Comparison of ENCODE assay signal across 10 cellular contexts in the genomic region with DNA sequence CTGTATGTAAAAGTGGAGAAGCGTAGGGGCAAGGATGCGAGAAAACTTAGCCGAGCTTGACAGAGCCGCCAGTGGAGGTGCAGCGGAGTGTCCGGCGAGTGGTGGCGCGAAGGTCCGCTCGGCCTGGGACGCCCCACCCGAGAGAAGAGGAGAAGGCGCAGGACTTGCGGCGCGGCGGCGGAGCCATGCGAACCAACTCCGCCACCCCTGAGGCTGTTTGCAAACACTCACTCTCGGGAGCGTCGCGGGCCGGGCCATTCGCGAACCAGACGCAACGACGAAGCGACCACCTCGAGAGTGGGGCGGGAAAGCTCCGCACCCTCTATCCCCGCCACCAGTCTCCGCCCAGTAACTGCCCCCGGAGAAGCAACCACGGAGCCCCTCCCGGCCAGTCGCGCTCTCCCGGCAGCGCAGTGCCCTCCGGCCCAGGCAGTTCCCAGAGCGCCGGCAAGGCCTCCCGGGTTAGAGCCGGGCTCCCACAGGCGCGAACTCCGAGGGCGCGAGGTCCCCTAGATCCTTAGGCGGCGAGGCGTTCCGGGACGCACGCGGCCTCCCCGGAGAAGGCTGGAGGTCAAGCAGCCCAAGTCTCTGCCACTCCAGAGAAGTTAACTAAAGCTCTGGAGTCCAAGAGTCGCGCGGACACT. TPM values are rescaled to one million over a fixed set of nuclear protein-coding genes. Genes with fewer than 3 reads are reported as not detected.
A peak's percentile ranks its signal among the peaks of the same experiment; 100 is the strongest.
DNase-seq lines count a peak whose midpoint lies in the region; ATAC-seq, FAIRE-seq and TF ChIP-seq lines count a peak whose summit lies in the region.
"Had no signal": no experiment of that assay in that cellular context is flagged by ENCODE, and none has a peak within 500 bp of the region (broad histone marks: within the 10 kb centered on the region; RNA-seq: fewer than 3 reads in every experiment).

No MANE protein-coding gene starts in this region.

- no peak overlapping the region for H3K14ac ChIP-seq in H1 (ENCODE audit: insufficient read length)

- H4K91ac ChIP-seq in H1 (replicated peaks; ENCODE audit: insufficient read length, low read length): no peak overlapping the region

- intact Hi-C loops in left lung (cut with DNase I): no loop called here
- intact Hi-C loops in stomach (cut with DNase I; ENCODE audit: low total_unique reads): no loop called here

- peaks cover 27% of the 10 kb centered on the region for H3K23me2 ChIP-seq in H1 (ENCODE audit: low read depth, low read length)

- TF ChIP-seq POLR2A in H1 (IDR thresholded peaks at IDR 0.05; ENCODE audit: control extremely low read depth in 1 of 2, low read depth in 2 of 2, low read length in 2 of 2): no peak
- TF ChIP-seq POLR2A in stomach (IDR thresholded peaks at IDR 0.05): no peak

- peak overlapping the region; percentile 63 to 92 for H3K4me2 ChIP-seq in H1 (ENCODE audit: insufficient read depth in 1 of 2, low read depth in 2 of 2, low read length in 2 of 2)

- POLR2A ChIA-PET in H1 (lab: Charles Lee; ENCODE audit: partially characterized antibody): interaction anchor here (0.6 to 2.3 kb wide), 5 partner anchors 9 to 210 kb away, joined by 3 to 11 read pairs (median 4); no protein-coding TSS in a partner anchor

- H3K4me3 ChIP-seq in H1 (ENCODE audit: extremely low read depth in 1 of 4, insufficient read depth in 2 of 4, low read depth in 3 of 4, low read length in 4 of 4) (peak overlapping the region; percentile 46 to 69 (median 60)), left lung (peak overlapping the region in 1 of 2 donors; percentile 16), stomach (peak overlapping the region; percentile 35 to 39 (median 36))

- H4K20me1 ChIP-seq in H1 (replicated peaks in 1 of 2; ENCODE audit: control insufficient read depth in 1 of 2, insufficient read depth in 2 of 2, low read length in 2 of 2): peaks cover 14 to 20% of the 10 kb centered on the region in 2 experiments

- no peak overlapping the region for H3K27ac ChIP-seq in H1 (ENCODE audit: low read depth, low read length)
- H3K27ac ChIP-seq in left lung: no peak overlapping the region
- peak overlapping the region in 3 of 5 donors; percentile 6 to 68 (median 36) for H3K27ac ChIP-seq in stomach

- no peak overlapping the region for H4K5ac ChIP-seq in H1 (ENCODE audit: insufficient read length, low read depth, low read length)

- peak overlapping the region in 2 of 4 experiments; percentile 5 to 13; a peak in 2 of 7 replicates for H3K9ac ChIP-seq in H1 (replicated peaks in 1 of 4; ENCODE audit: extremely low read depth in 1 of 4, low read depth in 3 of 4, low read length in 3 of 4)

- 1% methylated on average over 61 of the region's 65 CpGs; no CpG with 5 or more reads in 1 of the 2 experiments for WGBS in H1 (ENCODE audit: extremely low coverage in 1 of 2, insufficient coverage in 1 of 2, insufficient read length in 1 of 2, insufficient replicate concordance in 2 of 2, low coverage in 1 of 2, low lambda C conversion rate in 2 of 2, missing lambda C conversion rate in 1 of 2), 2 experiments
- 49 to 63% (median 51%) methylated on average over 40 to 65 of the region's 65 CpGs for WGBS in stomach, 5 donors

- no peak overlapping the region for H2AK5ac ChIP-seq in H1 (ENCODE audit: low read depth, low read length)

- no peaks in the 10 kb centered on the region for H3K9me3 ChIP-seq in H1 (ENCODE audit: insufficient read depth in 2 of 2, low read depth in 1 of 2, low read length in 1 of 2)
- H3K9me3 ChIP-seq in left lung: peaks cover 0 to 18% of the 10 kb centered on the region in 2 donors
- peaks cover 0 to 12% (median 4%) of the 10 kb centered on the region in 4 donors for H3K9me3 ChIP-seq in stomach

- no peak overlapping the region for H3K4ac ChIP-seq in H1 (replicated peaks; ENCODE audit: insufficient read length, low read depth, low read length)

- TF ChIP-seq CTCF in H1 (IDR thresholded peaks at IDR 0.05; ENCODE audit: control extremely low read depth in 1 of 3, insufficient read depth in 1 of 3, low read depth in 1 of 3, low read length in 3 of 3) (no peak), left lung (IDR thresholded peaks at IDR 0.05) (no peak), stomach (IDR thresholded peaks at IDR 0.05) (no peak)

- no peak overlapping the region for H3K18ac ChIP-seq in H1 (ENCODE audit: extremely low read depth, low read length)

- CTCF ChIA-PET in H1 (lab: Charles Lee; ENCODE audit: partially characterized antibody): interaction anchor here (0.6 to 1.3 kb wide), 3 partner anchors 11 to 281 kb away, joined by 3 to 4 read pairs (median 4); no protein-coding TSS in a partner anchor

- TF ChIP-seq EP300 in H1 (IDR thresholded peaks at IDR 0.05; ENCODE audit: borderline replicate concordance in 1 of 2, low read depth in 2 of 2, low read length in 2 of 2) (no peak), stomach (IDR thresholded peaks at IDR 0.05) (no peak)

- no peak overlapping the region for H2AFZ ChIP-seq in H1 (ENCODE audit: low read length)

- no peaks in the 10 kb centered on the region; the same call in 1 of the 2 replicates for H3K79me1 ChIP-seq in H1 (ENCODE audit: low read depth, low read length)

- FAIRE-seq in H1 (lab: Jason Lieb, UNC): no peak

- no peak overlapping the region for H2BK20ac ChIP-seq in H1 (ENCODE audit: low read length)

- no peak overlapping the region for H2BK5ac ChIP-seq in H1 (ENCODE audit: low read depth, low read length)

- no peak overlapping the region for H2BK12ac ChIP-seq in H1 (ENCODE audit: low read depth, low read length)

- TF ChIP-seq RAD21 in H1 (IDR thresholded peaks at IDR 0.05 in 1 of 2, conservative IDR thresholded peaks at IDR 0.05 in 1 of 2; ENCODE audit: low read depth in 2 of 2, low read length in 2 of 2): no peak; a peak in 1 of 4 replicates

- H2BK15ac ChIP-seq in H1 (ENCODE audit: low read length): no peak overlapping the region

- peak; percentile 35 for ATAC-seq in left lung
- no peak for ATAC-seq in HG03469 (IDR thresholded peaks at IDR 0.05; ENCODE audit: unreplicated experiment)

- H3K79me2 ChIP-seq in H1 (ENCODE audit: control insufficient read depth in 1 of 2, insufficient read depth in 2 of 2, low read length in 2 of 2): no peaks in the 10 kb centered on the region

- H3K4me1 ChIP-seq in H1 (replicated peaks in 1 of 4; ENCODE audit: control insufficient read depth in 3 of 4, insufficient read depth in 4 of 4, low read length in 3 of 4) (peaks cover 6 to 15% (median 8%) of the 10 kb centered on the region in 4 experiments; a peak in 5 of 7 replicates), left lung (no peaks in the 10 kb centered on the region), stomach (peaks cover 0 to 13% (median 6%) of the 10 kb centered on the region in 4 donors)

- no peak overlapping the region for H3K23ac ChIP-seq in H1 (ENCODE audit: insufficient read length)

- no peak overlapping the region for H4K8ac ChIP-seq in H1 (ENCODE audit: extremely low read depth, insufficient read depth, low read length)

- H3K56ac ChIP-seq in H1 (replicated peaks; ENCODE audit: insufficient read length, low read depth, low read length): no peak overlapping the region

- DNase-seq in HK-2 (ENCODE audit: unreplicated experiment) (peak; percentile 69), H1 (ENCODE audit: low read depth in 1 of 2, low spot score in 2 of 2) (peak in 1 of 2 experiments; percentile 72), left lung (peak in 1 of 2 donors; percentile 78), stomach (no peak), NCI-H1694 (lab: John Stamatoyannopoulos, UW) (no peak), DMS114 treated with DMSO at 0.1 percent for 48 hours (lab: John Stamatoyannopoulos, UW; ENCODE audit: unreplicated experiment) (no peak)
- no peak for DNase-seq in activated T-cell treated with anti-CD3 and anti-CD28 coated beads, Interleukin-2, amount 50 U/mL, for 1 hour
- DNase-seq: activated CD8-positive, alpha-beta memory T cell treated with anti-CD3 and anti-CD28 coated beads for 24 hours had no signal

- H3K36me3 ChIP-seq in H1 (ENCODE audit: control insufficient read depth in 2 of 4, insufficient read depth in 4 of 4, low read length in 3 of 4) (no peaks in the 10 kb centered on the region), left lung (peaks cover 0 to 17% of the 10 kb centered on the region in 2 donors), stomach (peaks cover 7 to 18% (median 16%) of the 10 kb centered on the region in 4 donors)

- no peak overlapping the region for H2BK120ac ChIP-seq in H1 (replicated peaks; ENCODE audit: low read depth, low read length)

- H3K27me3 ChIP-seq in H1 (replicated peaks in 1 of 4; ENCODE audit: control insufficient read depth in 3 of 4, extremely low read depth in 1 of 4, insufficient read depth in 3 of 4, low read length in 3 of 4) (peaks cover 2 to 48% (median 34%) of the 10 kb centered on the region in 4 experiments; a peak in 6 of 7 replicates), left lung (no peaks in the 10 kb centered on the region), stomach (no peaks in the 10 kb centered on the region)

TF ChIP-seq in H1, 55 proteins besides CTCF, POLR2A, EP300 and RAD21 (continues in another document):
- TF ChIP-seq BRCA1 (IDR thresholded peaks at IDR 0.05; ENCODE audit: low read depth, low read length): no peak
- TF ChIP-seq POU5F1 (IDR thresholded peaks at IDR 0.05; ENCODE audit: low read depth, low read length): no peak
- TF ChIP-seq SP2 (IDR thresholded peaks at IDR 0.05; ENCODE audit: low read length): no peak
- TF ChIP-seq CREB1 (IDR thresholded peaks at IDR 0.05): no peak
- TF ChIP-seq NRF1 (IDR thresholded peaks at IDR 0.05; ENCODE audit: low read depth, low read length): no peak
- no peak for TF ChIP-seq CBX5 (IDR thresholded peaks at IDR 0.05; ENCODE audit: low read depth, low read length)
- no peak for TF ChIP-seq JUND (IDR thresholded peaks at IDR 0.05; ENCODE audit: low read length)
- TF ChIP-seq SRF (IDR thresholded peaks at IDR 0.05; ENCODE audit: low read depth, low read length): no peak
- peak; percentile 37 for TF ChIP-seq SAP30 (IDR thresholded peaks at IDR 0.05; ENCODE audit: insufficient read depth, insufficient replicate concordance, low read length)
- TF ChIP-seq CHD1 (IDR thresholded peaks at IDR 0.05; ENCODE audit: low read depth, low read length): no peak
- TF ChIP-seq NANOG (IDR thresholded peaks at IDR 0.05; ENCODE audit: insufficient read depth, low read depth, low read length, poor library complexity, severe bottlenecking): no peak

RNA-seq across cellular contexts. Expression of gene MAB21L2, which starts 2.2 kb away (rescaled TPM):
- 0.11 TPM in 1 of 2 replicates, not detected in the other for total RNA-seq in H1 (2021; fragmentation: NEBNext Ultra II Directional; extraction: Animal tissue kit (Norgen Biotek cat#: 25700))
- polyA plus RNA-seq in H1 (2011; rRNA removed): 0.03 TPM in 2 replicates
- polyA plus RNA-seq in H1 (2011; cell fraction: cytosol; rRNA removed): 0.08 TPM
- 0.06 TPM for polyA plus RNA-seq in H1 (2011; cell fraction: nucleus; rRNA removed)
- polyA plus RNA-seq in H1 (2012, experiment 1 of 2): 0.07 to 0.17 TPM in 2 of 4 replicates, not detected in the others
- polyA plus RNA-seq in H1 (2012, experiment 2 of 2): 0.07 TPM
- polyA plus RNA-seq in H1 (2013, experiment 1 of 2): 0.02 TPM
- polyA plus RNA-seq in H1 (2013, experiment 2 of 2): 0.02 TPM
- 0.09 TPM in 1 of 2 replicates, not detected in the other for polyA minus RNA-seq in H1 (2011; rRNA and poly(A)+ RNA removed)
- polyA minus RNA-seq in H1 (2011; cell fraction: cytosol; rRNA and poly(A)+ RNA removed): not detected
- not detected for polyA minus RNA-seq in H1 (2011; cell fraction: nucleus; rRNA and poly(A)+ RNA removed)
- total RNA-seq in left lung: not detected
- total RNA-seq in stomach: 10 to 100 TPM in 1 of 5 donors, 1 to 10 TPM in 2, not detected in 2; 1.1 to 95.9 (median 1.2) TPM
- polyA plus RNA-seq in stomach: under 1 TPM in 1 of 3 donors, not detected in 2; 0.08 TPM
- total RNA-seq: G401 had no signal

Comparison
In these comparisons a context has a peak if more than half of its experiments do, and no peak if none do; other contexts are left out.
1. H3K27ac ChIP-seq: peak in stomach (3 of 5); none in H1 (single experiment) and left lung (0 of 2).